11 cellular contexts compared by ENCODE assay signal in genomic region chr18:38565513-38565912, GRCh38.
"Had no signal": no experiment of that assay in that cellular context is flagged by ENCODE, and none has a peak within 500 bp of the region (broad histone marks: within the 10 kb centered on the region; RNA-seq: fewer than 3 reads in every experiment).

No MANE protein-coding gene starts in this region.

- H3K36me3 ChIP-seq: HAP-1 had no signal

- H3K9ac ChIP-seq: GM23248 had no signal

- H2AFZ ChIP-seq: GM23248, GM23338 had no signal

- H3K27ac Mint-ChIP-seq: GM23338, H9, HFFc6 had no signal

- H3K4me3 Mint-ChIP-seq: GM23338, H9, HFFc6 had no signal

- H3K27ac ChIP-seq: GM23248 had no signal

- H3K9me3 ChIP-seq: HAP-1 had no signal

- H3K4me3 ChIP-seq: GM23248, GM23338, HAP-1 had no signal

- ATAC-seq: GM23338, HCT116 had no signal

- FAIRE-seq: H1, H54 had no signal

- H3K4me1 Mint-ChIP-seq: GM23338, H9 had no signal

- H3K4me1 ChIP-seq: HAP-1 had no signal

- H3K4me2 ChIP-seq: GM23338 had no signal

- DNase-seq: GM23248, GOT3, H7, H9, HCEC 1CT, HFFc6 had no signal
